ENCODE assay signal across 11 cellular contexts in the genomic region with DNA sequence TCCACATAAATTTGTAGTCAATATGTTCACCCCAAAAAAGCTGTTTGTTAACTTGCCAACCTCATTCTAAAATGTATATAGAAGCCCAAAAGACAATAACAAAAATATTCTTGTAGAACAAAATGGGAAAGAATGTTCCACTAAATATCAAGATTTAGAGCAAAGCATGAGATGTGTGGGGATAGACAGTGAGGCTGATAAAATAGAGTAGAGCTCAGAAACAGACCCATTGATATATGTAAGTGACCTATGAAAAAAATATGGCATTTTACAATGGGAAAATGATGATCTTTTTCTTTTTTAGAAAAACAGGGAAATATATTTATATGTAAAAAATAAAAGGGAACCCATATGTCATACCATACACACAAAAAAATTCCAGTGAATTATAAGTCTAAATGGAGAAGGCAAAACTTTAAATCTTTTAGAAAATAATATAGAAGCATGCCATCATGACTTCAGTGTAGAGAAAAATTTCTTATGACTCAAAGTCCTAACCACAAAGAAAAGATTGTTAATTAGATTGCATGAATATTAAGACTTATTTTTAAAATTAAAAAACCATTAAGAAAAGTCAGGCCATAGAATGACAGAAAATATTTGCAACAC. TPM values are rescaled to one million over a fixed set of nuclear protein-coding genes. Genes with fewer than 3 reads are reported as not detected.
"Had no signal": no experiment of that assay in that cellular context is flagged by ENCODE, and none has a peak within 500 bp of the region (broad histone marks: within the 10 kb centered on the region; RNA-seq: fewer than 3 reads in every experiment).

No MANE protein-coding gene starts in this region.

- H3K9me3 ChIP-seq: HAP-1 had no signal

- FAIRE-seq: HTR-8/SVneo, K562 had no signal

- H3K27ac ChIP-seq: GM23248 had no signal

- H3K27ac Mint-ChIP-seq: HFFc6 had no signal

- ATAC-seq: HCT116, K562 had no signal

- H3K36me3 ChIP-seq: HAP-1 had no signal

- H2AFZ ChIP-seq: GM23248 had no signal

- H3K4me1 ChIP-seq: HAP-1 had no signal

- DNase-seq: GM23248, GOT3, H7, HFFc6, IMR-90 had no signal

- H3K9ac ChIP-seq: GM23248 had no signal

- H3K4me3 ChIP-seq: GM23248, HAP-1, K562 had no signal

- H3K4me3 Mint-ChIP-seq: HFFc6 had no signal

RNA-seq across cellular contexts. Expression of gene IFNB1, which starts 6.6 kb away (rescaled TPM):
- total RNA-seq: GM23248, H4, H7, HFFc6, HT-29, IMR-90, K562 had no signal
- polyA plus RNA-seq: GM23248, IMR-90, K562 had no signal

RNA-seq across cellular contexts. Expression of gene HACD4, which starts 52.9 kb away (rescaled TPM):
- total RNA-seq: H4, HT-29 had no signal
- polyA plus RNA-seq: K562 had no signal

RNA-seq across cellular contexts. Expression of gene IFNW1, which starts 57.3 kb away (rescaled TPM):
- total RNA-seq: GM23248, H4, H7, HFFc6, HT-29, IMR-90, K562 had no signal
- polyA plus RNA-seq: GM23248, IMR-90, K562 had no signal
